Comparison of ENCODE assay signal across 10 cellular contexts in the genomic region with DNA sequence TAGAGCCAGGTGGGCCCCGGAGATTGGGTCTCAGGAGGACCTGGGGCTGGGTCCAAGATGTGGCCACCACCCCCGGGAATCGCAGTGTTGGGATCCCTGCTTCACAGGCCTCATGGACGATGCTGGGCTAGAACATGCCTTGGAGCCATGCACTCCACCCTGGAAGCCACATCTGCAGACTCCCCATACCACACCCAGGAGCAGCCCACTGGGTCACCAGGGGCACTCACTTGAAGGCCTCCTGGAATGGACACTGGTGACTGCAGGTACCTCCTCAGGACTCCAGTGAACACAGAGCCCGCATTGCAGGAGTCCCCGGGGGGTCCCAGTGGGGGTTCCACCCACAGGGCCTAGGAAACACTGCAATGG. TPM values are rescaled to one million over a fixed set of nuclear protein-coding genes. Genes with fewer than 3 reads are reported as not detected.
DNase-seq lines count a peak whose midpoint lies in the region; ATAC-seq and TF ChIP-seq lines count a peak whose summit lies in the region.
"Had no signal": no experiment of that assay in that cellular context is flagged by ENCODE, and none has a peak within 500 bp of the region (broad histone marks: within the 10 kb centered on the region; RNA-seq: fewer than 3 reads in every experiment).

No MANE protein-coding gene starts in this region.

- ATAC-seq in stimulated activated naive CD8-positive, alpha-beta T cell treated with anti-CD3 and anti-CD28 coated beads, Interleukin-15, Interleukin-2, amounts not matched to agents 100 U/mL and 50 U/mL, for 24 hours = no peak
- ATAC-seq in GM19463 (IDR thresholded peaks at IDR 0.05; ENCODE audit: unreplicated experiment) = no peak

- peak overlapping the region; percentile 52 for H3K27ac Mint-ChIP-seq in stimulated activated naive CD8-positive, alpha-beta T cell treated with anti-CD3 and anti-CD28 coated beads, Interleukin-15, Interleukin-2, amounts not matched to agents 100 ng/mL and 50 ng/mL, for 24 hours
- peak overlapping the region; percentile 82 for H3K27ac Mint-ChIP-seq in activated T-helper 1 cell treated with anti-CD3 and anti-CD28 coated beads, Interleukin-12 subunit alpha, Interleukin-12 subunit beta, Interleukin-2, Interleukin-4 antibody, amounts not matched to agents 30 ng/mL and 10 ng/mL and 1 ng/mL, durations not matched to agents 14 hours and 24 hours and 36 hours

- H3K4me3 Mint-ChIP-seq in stimulated activated naive CD8-positive, alpha-beta T cell treated with anti-CD3 and anti-CD28 coated beads, Interleukin-15, Interleukin-2, amounts not matched to agents 100 ng/mL and 50 ng/mL, for 24 hours = peak overlapping the region; percentile 32
- H3K4me3 Mint-ChIP-seq in activated T-helper 1 cell treated with anti-CD3 and anti-CD28 coated beads, Interleukin-12 subunit alpha, Interleukin-12 subunit beta, Interleukin-2, Interleukin-4 antibody, amounts not matched to agents 30 ng/mL and 10 ng/mL and 1 ng/mL, durations not matched to agents 14 hours and 24 hours and 36 hours = no peak overlapping the region

- H3K36me3 ChIP-seq in hepatocyte (replicated peaks; ENCODE audit: insufficient read depth, low read depth) = no peaks in the 10 kb centered on the region

- intact Hi-C loops in activated T-helper 1 cell treated with anti-CD3 and anti-CD28 coated beads, Interleukin-12 subunit alpha, Interleukin-12 subunit beta, Interleukin-2, Interleukin-4 antibody, amounts not matched to agents 30 ng/mL and 10 ng/mL and 1 ng/mL, durations not matched to agents 14 hours and 24 hours and 36 hours (cut with micrococcal nuclease) = no loop called here
- intact Hi-C loops in head of caudate nucleus (cut with DNase I) = no loop called here

- H3K27ac ChIP-seq in hepatocyte = peak overlapping the region; percentile 48

- no peak for TF ChIP-seq CTCF in hepatocyte (IDR thresholded peaks at IDR 0.05; ENCODE audit: poor library complexity)

- peaks cover 33% of the 10 kb centered on the region for H3K4me1 ChIP-seq in hepatocyte (ENCODE audit: insufficient read depth)

- H3K27me3 ChIP-seq in hepatocyte = no peaks in the 10 kb centered on the region

- no peak overlapping the region for H3K4me3 ChIP-seq in hepatocyte

- no peak for DNase-seq in stimulated activated naive CD8-positive, alpha-beta T cell treated with anti-CD3 and anti-CD28 coated beads, Interleukin-15, Interleukin-2, amounts not matched to agents 100 U/mL and 50 U/mL, for 24 hours
- no peak for DNase-seq in activated T-helper 1 cell treated with anti-CD3 and anti-CD28 coated beads, Interleukin-12 subunit alpha, Interleukin-12 subunit beta, Interleukin-2, Interleukin-4 antibody, amounts not matched to agents 30 ng/mL and 10 ng/mL and 1 ng/mL, durations not matched to agents 14 hours and 24 hours and 36 hours (ENCODE audit: low spot score)
- no peak for DNase-seq in hepatocyte (ENCODE audit: low spot score)
- no peak for DNase-seq in GM03348 (ENCODE audit: low spot score)
- DNase-seq in head of caudate nucleus = no peak
- DNase-seq in 8988T = no peak
- DNase-seq: NCI-H1417 treated with DMSO at 0.1 percent for 48 hours, NCI-H748 treated with DMSO at 0.1 percent for 48 hours had no signal

- H4K20me1 ChIP-seq in hepatocyte (ENCODE audit: insufficient read depth, poor library complexity, severe bottlenecking) = no peaks in the 10 kb centered on the region

- no peaks in the 10 kb centered on the region for H3K9me3 Mint-ChIP-seq in stimulated activated naive CD8-positive, alpha-beta T cell treated with anti-CD3 and anti-CD28 coated beads, Interleukin-15, Interleukin-2, amounts not matched to agents 100 ng/mL and 50 ng/mL, for 24 hours
- H3K9me3 Mint-ChIP-seq in activated T-helper 1 cell treated with anti-CD3 and anti-CD28 coated beads, Interleukin-12 subunit alpha, Interleukin-12 subunit beta, Interleukin-2, Interleukin-4 antibody, amounts not matched to agents 30 ng/mL and 10 ng/mL and 1 ng/mL, durations not matched to agents 14 hours and 24 hours and 36 hours = no peaks in the 10 kb centered on the region

- H2AFZ ChIP-seq in hepatocyte = no peak overlapping the region

- peak overlapping the region; percentile 32 for H3K4me2 ChIP-seq in hepatocyte

- peaks cover 53% of the 10 kb centered on the region for H3K4me1 Mint-ChIP-seq in stimulated activated naive CD8-positive, alpha-beta T cell treated with anti-CD3 and anti-CD28 coated beads, Interleukin-15, Interleukin-2, amounts not matched to agents 100 ng/mL and 50 ng/mL, for 24 hours (ENCODE audit: low read depth)
- peaks cover 21% of the 10 kb centered on the region for H3K4me1 Mint-ChIP-seq in activated T-helper 1 cell treated with anti-CD3 and anti-CD28 coated beads, Interleukin-12 subunit alpha, Interleukin-12 subunit beta, Interleukin-2, Interleukin-4 antibody, amounts not matched to agents 30 ng/mL and 10 ng/mL and 1 ng/mL, durations not matched to agents 14 hours and 24 hours and 36 hours (ENCODE audit: low read depth)

- H3K36me3 Mint-ChIP-seq in stimulated activated naive CD8-positive, alpha-beta T cell treated with anti-CD3 and anti-CD28 coated beads, Interleukin-15, Interleukin-2, amounts not matched to agents 100 ng/mL and 50 ng/mL, for 24 hours (ENCODE audit: low read depth) = no peaks in the 10 kb centered on the region
- no peaks in the 10 kb centered on the region for H3K36me3 Mint-ChIP-seq in activated T-helper 1 cell treated with anti-CD3 and anti-CD28 coated beads, Interleukin-12 subunit alpha, Interleukin-12 subunit beta, Interleukin-2, Interleukin-4 antibody, amounts not matched to agents 30 ng/mL and 10 ng/mL and 1 ng/mL, durations not matched to agents 14 hours and 24 hours and 36 hours (ENCODE audit: low read depth)

- H3K27me3 Mint-ChIP-seq in stimulated activated naive CD8-positive, alpha-beta T cell treated with anti-CD3 and anti-CD28 coated beads, Interleukin-15, Interleukin-2, amounts not matched to agents 100 ng/mL and 50 ng/mL, for 24 hours = no peaks in the 10 kb centered on the region
- no peaks in the 10 kb centered on the region for H3K27me3 Mint-ChIP-seq in activated T-helper 1 cell treated with anti-CD3 and anti-CD28 coated beads, Interleukin-12 subunit alpha, Interleukin-12 subunit beta, Interleukin-2, Interleukin-4 antibody, amounts not matched to agents 30 ng/mL and 10 ng/mL and 1 ng/mL, durations not matched to agents 14 hours and 24 hours and 36 hours (ENCODE audit: insufficient read depth)

- H3K9me2 ChIP-seq in hepatocyte (replicated peaks; ENCODE audit: insufficient read depth) = no peaks in the 10 kb centered on the region

- H3K79me2 ChIP-seq in hepatocyte = no peaks in the 10 kb centered on the region

- 87% methylated on average over 6 of the region's 6 CpGs for WGBS in hepatocyte (ENCODE audit: low lambda C conversion rate, missing lambda C conversion rate)

- no peaks in the 10 kb centered on the region for H3K9me3 ChIP-seq in hepatocyte (ENCODE audit: low read depth)

RNA-seq across cellular contexts. Expression of gene RTN4R, which starts 25.0 kb away (rescaled TPM):
- 1.7 and 1.9 TPM in 2 replicates for total RNA-seq in activated T-helper 1 cell treated with anti-CD3 and anti-CD28 coated beads, Interleukin-12 subunit alpha, Interleukin-12 subunit beta, Interleukin-2, Interleukin-4 antibody, amounts not matched to agents 30 ng/mL and 10 ng/mL and 1 ng/mL, durations not matched to agents 14 hours and 24 hours and 36 hours
- total RNA-seq in hepatocyte = 7.9 and 12.8 TPM in 2 replicates
- 16.9 and 18.9 TPM in 2 replicates for polyA plus RNA-seq in hepatocyte
